Comparison of ENCODE assay signal across 2 cellular contexts in genomic region chr17:48909796-48910195, GRCh38.
TF ChIP-seq lines count a peak whose summit lies in the region.

No MANE protein-coding gene starts in this region.

TF ChIP-seq in SK-N-SH, 30 proteins besides CTCF, POLR2A, EP300 and RAD21 (continued from another document):
- TF ChIP-seq YY1 (IDR thresholded peaks at IDR 0.05; ENCODE audit: low read depth) (no peak), SMC3 (IDR thresholded peaks at IDR 0.05; ENCODE audit: low read depth, low read length) (no peak), MXI1 (IDR thresholded peaks at IDR 0.05; ENCODE audit: low read depth, low read length) (no peak), RCOR1 (IDR thresholded peaks at IDR 0.05; ENCODE audit: low read length) (no peak), MEF2A (IDR thresholded peaks at IDR 0.05; ENCODE audit: borderline replicate concordance, low read depth) (no peak), NRF1 (IDR thresholded peaks at IDR 0.05; ENCODE audit: low read depth, low read length) (no peak), USF2 (IDR thresholded peaks at IDR 0.05; ENCODE audit: borderline replicate concordance, low read depth, low read length) (no peak), FOSL2 (IDR thresholded peaks at IDR 0.05; ENCODE audit: borderline replicate concordance, low read depth) (no peak), RXRA (IDR thresholded peaks at IDR 0.05; ENCODE audit: borderline replicate concordance, low read depth) (no peak), TCF12 (IDR thresholded peaks at IDR 0.05) (no peak), MAX (IDR thresholded peaks at IDR 0.05; ENCODE audit: low read depth) (no peak), RFX5 (IDR thresholded peaks at IDR 0.05; ENCODE audit: low read length) (no peak), ZBTB33 (IDR thresholded peaks at IDR 0.05; ENCODE audit: borderline replicate concordance, low read depth) (no peak), GATA2 (CRISPR knock-in tag; IDR thresholded peaks at IDR 0.05) (no peak), JUND (IDR thresholded peaks at IDR 0.05) (no peak)

TF ChIP-seq in SK-N-SH treated with all-trans-retinoic acid at 6 μM for 48 hours, 23 proteins besides CTCF, POLR2A, EP300 and RAD21:
- no peak for TF ChIP-seq ZNF8 (CRISPR knock-in tag; IDR thresholded peaks at IDR 0.05)
